1 cellular context compared by ENCODE assay signal in genomic region chr12:114751712-114752111, GRCh38.
TF ChIP-seq lines count a peak whose summit lies in the region.

No MANE protein-coding gene starts in this region.

TF ChIP-seq in IMR-90, 13 proteins besides CTCF, POLR2A, EP300 and RAD21 (continued from another document):
- TF ChIP-seq ELK1 (IDR thresholded peaks at IDR 0.05; ENCODE audit: borderline replicate concordance, low read depth, low read length): no peak
